ENCODE assay signal across 9 cellular contexts in genomic region chr17:70767102-70767701, GRCh38.
DNase-seq lines count a peak whose midpoint lies in the region; ATAC-seq and TF ChIP-seq lines count a peak whose summit lies in the region.
"Had no signal": no experiment of that assay in that cellular context is flagged by ENCODE, and none has a peak within 500 bp of the region (broad histone marks: within the 10 kb centered on the region; RNA-seq: fewer than 3 reads in every experiment).

No MANE protein-coding gene starts in this region.

- H3K27me3 Mint-ChIP-seq in effector memory CD8-positive, alpha-beta T cell, result no peaks in the 10 kb centered on the region

- H3K4me2 ChIP-seq in MM.1S (ENCODE audit: low read depth, low read length), result no peak overlapping the region

- no peaks in the 10 kb centered on the region for H4K20me1 ChIP-seq in MM.1S (ENCODE audit: insufficient read depth, low read length)

- no peaks in the 10 kb centered on the region for H3K9me3 ChIP-seq in MM.1S (replicated peaks; ENCODE audit: insufficient read depth, low read length)
- H3K9me3 ChIP-seq: SJCRH30 had no signal

- H3K9me2 ChIP-seq in MM.1S (replicated peaks; ENCODE audit: insufficient read depth, low read length), result no peaks in the 10 kb centered on the region

- H3K9ac ChIP-seq in MM.1S (ENCODE audit: low read length), result no peak overlapping the region

- H3K4me1 Mint-ChIP-seq in effector memory CD8-positive, alpha-beta T cell (ENCODE audit: low read depth in 2 of 2), result no peaks in the 10 kb centered on the region

- no peaks in the 10 kb centered on the region for H3F3A ChIP-seq in MM.1S (ENCODE audit: insufficient read depth, low read length)

- H3K4me1 ChIP-seq in MM.1S (ENCODE audit: low read length), result no peaks in the 10 kb centered on the region
- H3K4me1 ChIP-seq: SJCRH30 had no signal

- no peak overlapping the region for H3K27ac ChIP-seq in MM.1S (ENCODE audit: low read length)
- H3K27ac ChIP-seq: SJCRH30 had no signal

- no peaks in the 10 kb centered on the region for H3K9me3 Mint-ChIP-seq in effector memory CD8-positive, alpha-beta T cell

- no peaks in the 10 kb centered on the region for H3K79me2 ChIP-seq in MM.1S (ENCODE audit: low read length)

- H3K4me3 Mint-ChIP-seq in effector memory CD8-positive, alpha-beta T cell, result no peak overlapping the region

- no peak overlapping the region for H2AFZ ChIP-seq in MM.1S (ENCODE audit: low read length)

- H3K36me3 ChIP-seq in MM.1S (replicated peaks; ENCODE audit: insufficient read depth, low read length) (no peaks in the 10 kb centered on the region), kidney epithelial cell (ENCODE audit: control insufficient read depth, insufficient read depth, low read length) (no peaks in the 10 kb centered on the region)
- H3K36me3 ChIP-seq: SJCRH30 had no signal

- TF ChIP-seq CTCF in MM.1S (IDR thresholded peaks at IDR 0.05; ENCODE audit: low read length) (peak; percentile 70), WI38 (IDR thresholded peaks at IDR 0.05; ENCODE audit: low read depth, low read length) (peak; percentile 50), kidney epithelial cell (IDR thresholded peaks at IDR 0.05; ENCODE audit: insufficient read depth, low read length, poor library complexity, severe bottlenecking) (peak; percentile 73)

- H3K36me3 Mint-ChIP-seq in effector memory CD8-positive, alpha-beta T cell (ENCODE audit: insufficient read depth), result no peaks in the 10 kb centered on the region

- no peak overlapping the region for H3K27ac Mint-ChIP-seq in effector memory CD8-positive, alpha-beta T cell

- H3K27me3 ChIP-seq in MM.1S (replicated peaks; ENCODE audit: insufficient read depth, low read length) (no peaks in the 10 kb centered on the region), kidney epithelial cell (ENCODE audit: control insufficient read depth, insufficient read depth, low read length) (no peaks in the 10 kb centered on the region)
- H3K27me3 ChIP-seq: SJCRH30 had no signal

- DNase-seq in ELR (ENCODE audit: low read depth) (peak; percentile 60), MM.1S (peak; percentile 49), kidney epithelial cell (ENCODE audit: low read depth) (no peak)
- no peak for DNase-seq in activated CD4-positive, alpha-beta T cell treated with anti-CD3 and anti-CD28 coated beads, Interleukin-2, amount 50 U/mL, for 1 hour
- no peak for DNase-seq in effector memory CD8-positive, alpha-beta T cell
- DNase-seq in activated naive CD4-positive, alpha-beta T cell treated with Interleukin-2 at 50 U/mL for 16 hours, result no peak

- H3K4me3 ChIP-seq in MM.1S (ENCODE audit: low read length) (no peak overlapping the region), WI38 (ENCODE audit: low read depth, low read length) (no peak overlapping the region), kidney epithelial cell (ENCODE audit: low read depth, low read length) (no peak overlapping the region)
- H3K4me3 ChIP-seq: SJCRH30 had no signal

- no peak for ATAC-seq in HG03175 (IDR thresholded peaks at IDR 0.05; ENCODE audit: unreplicated experiment)
- ATAC-seq in effector memory CD8-positive, alpha-beta T cell (replicated peaks), result no peak

Comparison
In these comparisons a context has a peak if more than half of its experiments do, and no peak if none do; other contexts are left out.
1. DNase-seq: peak in ELR (single experiment) and MM.1S (single experiment); none in kidney epithelial cell (single experiment), activated CD4-positive, alpha-beta T cell treated with anti-CD3 and anti-CD28 coated beads, Interleukin-2, amount 50 U/mL, for 1 hour (single experiment), effector memory CD8-positive, alpha-beta T cell (0 of 3) and activated naive CD4-positive, alpha-beta T cell treated with Interleukin-2 at 50 U/mL for 16 hours (single experiment).
2. Peak in every context shown above with its lines, with median percentiles within 50 percentile points of each other: CTCF ChIP-seq.